Comparison of ENCODE assay signal across 11 cellular contexts in genomic region chr3:8371085-8371551, GRCh38.
DNase-seq lines count a peak whose midpoint lies in the region; ATAC-seq and TF ChIP-seq lines count a peak whose summit lies in the region.
"Had no signal": no experiment of that assay in that cellular context is flagged by ENCODE, and none has a peak within 500 bp of the region (broad histone marks: within the 10 kb centered on the region; RNA-seq: fewer than 3 reads in every experiment).

No MANE protein-coding gene starts in this region.

- DNase-seq in DMS53 (lab: John Stamatoyannopoulos, UW): peak; percentile 51
- peak; percentile 50 to 81 for DNase-seq in NCI-H524 (lab: John Stamatoyannopoulos, UW)
- peak; percentile 46 for DNase-seq in choroid plexus epithelial cell (ENCODE audit: low read depth)
- DNase-seq in upper lobe of right lung: no peak
- no peak for DNase-seq in cerebellum (ENCODE audit: low spot score)
- DNase-seq in mucosa of gallbladder (ENCODE audit: low spot score): no peak
- no peak for DNase-seq in endothelial cell (ENCODE audit: low spot score)
- DNase-seq: activated naive CD4-positive, alpha-beta T cell treated with Interleukin-2 at 50 U/mL for 16 hours; H7; sigmoid colon had no signal

- H3K27me3 ChIP-seq in upper lobe of right lung: no peaks in the 10 kb centered on the region
- H3K27me3 ChIP-seq: sigmoid colon had no signal

- H3K27ac Mint-ChIP-seq in nephron (peak overlapping the region in 2 of 3 experiments; percentile 76 to 84), endothelial cell (ENCODE audit: unreplicated experiment) (no peak overlapping the region)

- TF ChIP-seq CTCF in choroid plexus epithelial cell (conservative IDR thresholded peaks at IDR 0.05; ENCODE audit: low read depth, low read length): no peak
- no peak for TF ChIP-seq CTCF in nephron (IDR thresholded peaks at IDR 0.05; ENCODE audit: unreplicated experiment in 3 of 3)
- TF ChIP-seq CTCF in upper lobe of right lung (IDR thresholded peaks at IDR 0.05): no peak
- no peak for TF ChIP-seq CTCF in endothelial cell (IDR thresholded peaks at IDR 0.05; ENCODE audit: unreplicated experiment)

- no peaks in the 10 kb centered on the region for H3K4me1 ChIP-seq in upper lobe of right lung
- H3K4me1 ChIP-seq: sigmoid colon had no signal

- H3K36me3 Mint-ChIP-seq in nephron (ENCODE audit: low read depth): no peaks in the 10 kb centered on the region
- no peaks in the 10 kb centered on the region for H3K36me3 Mint-ChIP-seq in endothelial cell (ENCODE audit: low read depth, unreplicated experiment)

- no peak overlapping the region for H3K4me3 ChIP-seq in choroid plexus epithelial cell (ENCODE audit: low read depth, low read length)
- H3K4me3 ChIP-seq in upper lobe of right lung: no peak overlapping the region
- H3K4me3 ChIP-seq: sigmoid colon had no signal

- intact Hi-C loops in upper lobe of right lung (cut with DNase I): no loop called here

- H3K27me3 Mint-ChIP-seq in nephron (ENCODE audit: low read depth): no peaks in the 10 kb centered on the region
- H3K27me3 Mint-ChIP-seq in endothelial cell (ENCODE audit: unreplicated experiment): no peaks in the 10 kb centered on the region

- H3K9me3 ChIP-seq in upper lobe of right lung: no peaks in the 10 kb centered on the region
- H3K9me3 ChIP-seq: sigmoid colon had no signal

- H3K9me3 Mint-ChIP-seq in nephron (peaks cover 21% of the 10 kb centered on the region), endothelial cell (ENCODE audit: unreplicated experiment) (no peaks in the 10 kb centered on the region)

- peaks cover 14% of the 10 kb centered on the region for H3K4me1 Mint-ChIP-seq in nephron
- H3K4me1 Mint-ChIP-seq in endothelial cell (ENCODE audit: unreplicated experiment): no peaks in the 10 kb centered on the region

- H3K4me3 Mint-ChIP-seq in nephron (no peak overlapping the region), endothelial cell (ENCODE audit: unreplicated experiment) (no peak overlapping the region)

- no peaks in the 10 kb centered on the region for H3K36me3 ChIP-seq in upper lobe of right lung
- H3K36me3 ChIP-seq: sigmoid colon had no signal

- no peak overlapping the region for H3K27ac ChIP-seq in upper lobe of right lung
- H3K27ac ChIP-seq: sigmoid colon had no signal

- ATAC-seq in upper lobe of right lung: no peak

Comparison
In these comparisons a context has a peak if more than half of its experiments do, and no peak if none do; other contexts are left out.
1. DNase-seq: peak in DMS53 (single experiment), NCI-H524 (2 of 2) and choroid plexus epithelial cell (single experiment); none in upper lobe of right lung (single experiment), cerebellum (single experiment), mucosa of gallbladder (single experiment) and endothelial cell (single experiment).